Comparison of ENCODE assay signal across 12 cellular contexts in the genomic region with DNA sequence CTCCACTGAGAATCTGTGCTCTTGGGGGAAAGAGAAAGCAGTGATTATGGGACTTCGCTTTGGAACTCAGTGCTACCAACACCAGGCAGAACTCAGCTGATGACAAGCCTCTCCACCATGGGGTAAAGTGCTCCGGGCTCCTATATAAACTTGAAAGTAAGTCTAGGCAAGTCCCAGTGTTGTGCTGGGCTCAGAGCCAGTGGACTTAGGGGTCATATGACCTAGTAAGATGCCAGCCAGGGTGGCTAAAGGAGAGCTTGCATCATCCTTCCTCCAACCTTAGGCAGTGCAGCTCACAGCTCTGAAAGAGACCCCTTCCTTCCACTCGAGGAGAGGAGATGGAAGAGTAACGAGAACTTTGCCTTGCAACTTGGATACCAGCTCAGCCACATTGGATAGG. TPM values are rescaled to one million over a fixed set of nuclear protein-coding genes. Genes with fewer than 3 reads are reported as not detected.
DNase-seq lines count a peak whose midpoint lies in the region; TF ChIP-seq lines count a peak whose summit lies in the region.
"Had no signal": no experiment of that assay in that cellular context is flagged by ENCODE, and none has a peak within 500 bp of the region (broad histone marks: within the 10 kb centered on the region; RNA-seq: fewer than 3 reads in every experiment).

No MANE protein-coding gene starts in this region.

- H3K4me3 ChIP-seq in MG63 (no peak overlapping the region), fibroblast of villous mesenchyme (ENCODE audit: low read depth, low read length) (no peak overlapping the region)
- H3K4me3 ChIP-seq: GM23248 had no signal

- TF ChIP-seq CTCF in fibroblast of villous mesenchyme (IDR thresholded peaks at IDR 0.05; ENCODE audit: insufficient read depth, low read depth, low read length), result no peak

- H3K9me3 ChIP-seq in MG63, result peaks cover 4% of the 10 kb centered on the region; the same call in 1 of the 2 replicates

- no peaks in the 10 kb centered on the region; the same call in 1 of the 2 replicates for H3K36me3 ChIP-seq in MG63

- H3K27me3 ChIP-seq in MG63, result no peaks in the 10 kb centered on the region

- DNase-seq in DMS 273 (lab: John Stamatoyannopoulos, UW; ENCODE audit: unreplicated experiment) (peak; percentile 8), DMS 273 treated with DMSO at 0.1 percent for 48 hours (lab: John Stamatoyannopoulos, UW) (no peak), Caki2 (ENCODE audit: low read depth) (peak; percentile 10), MG63 (peak; percentile 74), fibroblast of villous mesenchyme (ENCODE audit: low read depth) (peak; percentile 33), NK-92 (lab: John Stamatoyannopoulos, UW; ENCODE audit: unreplicated experiment) (no peak), SKM-1 treated with dmso at 0.1 percent for 144 hours (lab: John Stamatoyannopoulos, UW; ENCODE audit: unreplicated experiment) (no peak)
- DNase-seq: CD8-positive, alpha-beta T cell; COR-L47; GM23248; H9 had no signal

- in situ Hi-C loops in Caki2 (cut with HindIII; ENCODE audit: low pct_unique_long_range_greater_than_20kb, low sequenced_read_pairs), result no loop called here

RNA-seq across cellular contexts. Expression of gene FREM1, which starts 35.1 kb away (rescaled TPM):
- total RNA-seq in Caki2 (2014; rRNA removed; shearing (Covaris generic); ENCODE audit: low replicate concordance), result not detected in 2 replicates
- 0.37 and 0.43 TPM in 2 replicates for total RNA-seq in MG63 (2014; rRNA removed; shearing (Covaris generic); ENCODE audit: low replicate concordance)
- total RNA-seq in fibroblast of villous mesenchyme, result 0.32 and 0.86 TPM in 2 replicates
- total RNA-seq: CD8-positive, alpha-beta T cell; Daoy had no signal

Comparison
In these comparisons a context has a peak if more than half of its experiments do, and no peak if none do; other contexts are left out.
1. DNase-seq: peak in DMS 273 (single experiment), Caki2 (single experiment), MG63 (single experiment) and fibroblast of villous mesenchyme (single experiment); none in DMS 273 treated with DMSO at 0.1 percent for 48 hours (single experiment), NK-92 (single experiment) and SKM-1 treated with dmso at 0.1 percent for 144 hours (single experiment).